ENCODE assay signal across 8 cellular contexts in the genomic region with DNA sequence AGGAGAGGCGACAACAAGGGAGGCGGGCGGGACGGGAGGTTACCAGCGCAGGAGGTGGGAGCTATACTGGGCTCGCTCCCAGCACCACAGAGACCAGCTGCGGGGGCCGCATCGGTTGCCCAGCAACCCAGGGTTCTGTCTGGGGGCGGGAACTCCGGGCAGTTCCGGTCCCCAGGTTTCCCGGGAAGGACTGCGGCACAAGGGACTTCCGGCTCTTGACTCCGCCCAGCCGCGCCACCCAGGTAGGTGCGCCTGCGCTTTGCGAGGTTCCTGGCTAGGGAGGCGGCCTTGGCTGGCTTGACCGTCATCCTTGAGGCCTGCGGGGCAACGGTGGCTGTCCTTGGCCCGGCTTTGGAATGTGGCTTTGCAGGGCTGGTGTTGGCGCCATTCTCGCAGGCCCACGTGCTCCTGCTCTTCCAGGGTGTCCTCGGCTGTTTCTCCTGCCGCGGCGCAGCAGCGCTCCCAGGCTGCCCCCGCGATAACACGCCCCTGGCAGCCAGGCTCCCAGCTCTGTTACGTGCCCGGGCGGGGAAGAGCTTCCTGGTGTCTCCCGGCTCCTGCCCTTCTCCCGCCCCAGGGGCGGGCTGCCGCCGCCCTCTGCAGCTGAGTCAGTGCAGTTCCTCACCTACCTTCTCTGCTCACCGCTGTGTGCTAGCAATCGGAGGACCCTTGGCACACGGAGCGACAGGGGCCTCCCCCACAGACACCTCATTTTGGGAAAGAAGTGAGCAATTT. TPM values are rescaled to one million over a fixed set of nuclear protein-coding genes. Genes with fewer than 3 reads are reported as not detected.
DNase-seq lines count a peak whose midpoint lies in the region; ATAC-seq and TF ChIP-seq lines count a peak whose summit lies in the region.

A gene with protein sequence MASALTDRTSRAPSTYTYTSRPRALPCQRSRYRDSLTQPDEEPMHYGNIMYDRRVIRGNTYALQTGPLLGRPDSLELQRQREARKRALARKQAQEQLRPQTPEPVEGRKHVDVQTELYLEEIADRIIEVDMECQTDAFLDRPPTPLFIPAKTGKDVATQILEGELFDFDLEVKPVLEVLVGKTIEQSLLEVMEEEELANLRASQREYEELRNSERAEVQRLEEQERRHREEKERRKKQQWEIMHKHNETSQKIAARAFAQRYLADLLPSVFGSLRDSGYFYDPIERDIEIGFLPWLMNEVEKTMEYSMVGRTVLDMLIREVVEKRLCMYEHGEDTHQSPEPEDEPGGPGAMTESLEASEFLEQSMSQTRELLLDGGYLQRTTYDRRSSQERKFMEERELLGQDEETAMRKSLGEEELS (minus strand): TSS at position 534 of the 735 bp plus-strand sequence. CDS start 652 bp downstream, outside the sequence.

- H3K9me3 Mint-ChIP-seq in CD4-positive, alpha-beta T cell, result no peaks in the 10 kb centered on the region

- peaks cover 0 to 4% (median 0%) of the 10 kb centered on the region in 4 donors for H3K4me1 ChIP-seq in right lobe of liver

- DNase-seq in CD4-positive, alpha-beta T cell, result peak; percentile 70 to 86 (median 80)
- peak; percentile 88 for DNase-seq in NCI-H748 treated with DMSO at 0.1 percent for 48 hours (lab: John Stamatoyannopoulos, UW)
- DNase-seq in activated CD4-positive, alpha-beta T cell treated with anti-CD3 and anti-CD28 coated beads, Interleukin-2, amount 50 U/mL, for 48 hours, result peak; percentile 97
- DNase-seq in dorsolateral prefrontal cortex, result peak; percentile 75 to 97 (median 92)
- peak; percentile 96 to 97 (median 97) for DNase-seq in right lobe of liver
- DNase-seq in stimulated activated CD4-positive, alpha-beta T cell treated with anti-CD3 and anti-CD28 coated beads, Interleukin-4, amount 100 ng/mL, for 24 hours, result peak; percentile 94

- no peaks in the 10 kb centered on the region for H3K9me3 ChIP-seq in CD4-positive, alpha-beta T cell (ENCODE audit: control insufficient read depth, low read length)
- no peaks in the 10 kb centered on the region for H3K9me3 ChIP-seq in right lobe of liver

- intact Hi-C loops in CD4-positive, alpha-beta T cell (cut with DNase I, micrococcal nuclease), result loop anchor here in 1 of 2 experiments (10.0 kb wide), 1 partner anchor 765 kb away; no protein-coding TSS in a partner anchor
- intact Hi-C loops in dorsolateral prefrontal cortex (cut with DNase I), result loop anchor here in 1 of 2 donors (10.0 kb wide), 1 partner anchor 135 kb away; no protein-coding TSS in a partner anchor
- intact Hi-C loops in right lobe of liver (cut with DNase I), result no loop called here

- H3K27ac ChIP-seq in CD4-positive, alpha-beta T cell (ENCODE audit: low read depth, low read length), result peak within 1 kb of the TSS; percentile 50
- H3K27ac ChIP-seq in dorsolateral prefrontal cortex (peak within 1 kb of the TSS in 58 of 59 donors; percentile 22 to 94 (median 80)), right lobe of liver (peak within 1 kb of the TSS; percentile 62 to 83 (median 72))

- 0% methylated on average over 12 of the region's 49 CpGs for WGBS in right lobe of liver (ENCODE audit: insufficient coverage, low coverage, low lambda C conversion rate, missing lambda C conversion rate)

- no peaks in the 10 kb centered on the region for H3K36me3 ChIP-seq in right lobe of liver

- peak within 1 kb of the TSS; percentile 80 for H3K27ac Mint-ChIP-seq in CD4-positive, alpha-beta T cell

- POLR2A ChIA-PET in CD4-positive, alpha-beta T cell (lab: Charles Lee), result interaction anchor here (0.7 to 2.1 kb wide), 11 partner anchors 9 to 132 kb away, joined by 3 to 9 read pairs (median 5); a partner anchor contains a TSS

- CTCF ChIA-PET in CD4-positive, alpha-beta T cell (lab: Charles Lee), result interaction anchor here (0.5 to 2.0 kb wide), 12 partner anchors 8 to 785 kb away, joined by 3 to 12 read pairs (median 4); no protein-coding TSS in a partner anchor

- H3K4me3 ChIP-seq in dorsolateral prefrontal cortex (peak within 1 kb of the TSS; percentile 57 to 98 (median 82)), right lobe of liver (peak within 1 kb of the TSS; percentile 61 to 90 (median 85))

- H3K4me1 Mint-ChIP-seq in CD4-positive, alpha-beta T cell (ENCODE audit: low read depth), result peaks cover 23% of the 10 kb centered on the region

- no peak for TF ChIP-seq CTCF in CD4-positive, alpha-beta T cell (IDR thresholded peaks at IDR 0.05)
- peak in 49 of 56 donors; percentile 2 to 63 (median 39) for TF ChIP-seq CTCF in dorsolateral prefrontal cortex (IDR thresholded peaks at IDR 0.05 in 54 of 56, conservative IDR thresholded peaks at IDR 0.05 in 2 of 56; ENCODE audit: low read depth in 1 of 56, partially characterized antibody in 56 of 56)
- peak; percentile 14 to 23 (median 20) for TF ChIP-seq CTCF in right lobe of liver (IDR thresholded peaks at IDR 0.05)

- peaks cover 12% of the 10 kb centered on the region for H3K36me3 Mint-ChIP-seq in CD4-positive, alpha-beta T cell (ENCODE audit: low read depth)

- H3K27me3 ChIP-seq in CD4-positive, alpha-beta T cell (ENCODE audit: control insufficient read depth, insufficient read depth, low read length), result no peaks in the 10 kb centered on the region
- H3K27me3 ChIP-seq in dorsolateral prefrontal cortex (no peaks in the 10 kb centered on the region), right lobe of liver (no peaks in the 10 kb centered on the region)

- peak; percentile 87 for ATAC-seq in CD4-positive, alpha-beta T cell (ENCODE audit: poor library complexity)
- ATAC-seq in GM19397 (IDR thresholded peaks at IDR 0.05; ENCODE audit: unreplicated experiment) (peak; percentile 94), HG03565 (IDR thresholded peaks at IDR 0.05; ENCODE audit: unreplicated experiment) (peak; percentile 88), right lobe of liver (peak; percentile 93 to 98 (median 96))

- H3K4me3 Mint-ChIP-seq in CD4-positive, alpha-beta T cell, result peak within 1 kb of the TSS; percentile 97

- H3K27me3 Mint-ChIP-seq in CD4-positive, alpha-beta T cell, result no peaks in the 10 kb centered on the region

- peak; percentile 88 for TF ChIP-seq POLR2A in right lobe of liver (IDR thresholded peaks at IDR 0.05)

RNA-seq across cellular contexts. Expression of the gene that starts here (rescaled TPM):
- total RNA-seq in CD4-positive, alpha-beta T cell, result 1 to 10 TPM in 1 of 2 experiments, under 1 TPM in 1; 0.59 to 1.1 TPM
- total RNA-seq in dorsolateral prefrontal cortex (10 to 100 TPM in 116 of 120 experiments, 1 to 10 TPM in 4; 8.3 to 24.5 (median 16.0) TPM), right lobe of liver (1 to 10 TPM; 3.1 to 6.5 (median 3.6) TPM)

Comparison
In these comparisons a context has a peak if more than half of its experiments do, and no peak if none do; other contexts are left out.
1. Peak in every context shown above with its lines: DNase-seq, ATAC-seq, H3K4me3 ChIP-seq and H3K27ac ChIP-seq.